In genomic region chr21:16942703-16943102, GRCh38 we compare ENCODE assay signal across 11 cellular contexts.
A peak's percentile ranks its signal among the peaks of the same experiment; 100 is the strongest.
DNase-seq lines count a peak whose midpoint lies in the region; ATAC-seq and TF ChIP-seq lines count a peak whose summit lies in the region.
"Had no signal": no experiment of that assay in that cellular context is flagged by ENCODE, and none has a peak within 500 bp of the region (broad histone marks: within the 10 kb centered on the region; RNA-seq: fewer than 3 reads in every experiment).

No MANE protein-coding gene starts in this region.

- no peak for TF ChIP-seq POLR2A in breast epithelium (IDR thresholded peaks at IDR 0.05)
- no peak for TF ChIP-seq POLR2A in ovary (IDR thresholded peaks at IDR 0.05)

- no peak overlapping the region for H3K4me3 ChIP-seq in breast epithelium
- no peak overlapping the region for H3K4me3 ChIP-seq in Panc1 (ENCODE audit: low read depth in 2 of 2, low read length in 2 of 2)
- no peak overlapping the region for H3K4me3 ChIP-seq in ovary

- H3K4me3 Mint-ChIP-seq in MCF 10A (ENCODE audit: unreplicated experiment) (no peak overlapping the region), type B pancreatic cell (no peak overlapping the region)
- H3K4me3 Mint-ChIP-seq: activated CD4-positive, alpha-beta T cell treated with anti-CD3 and anti-CD28 coated beads for 36 hours; B cell had no signal

- POLR2A ChIA-PET in MCF 10A (lab: Yijun Ruan, JAX) (interaction anchor here (0.6 to 1.4 kb wide), 3 partner anchors 11 to 340 kb away, joined by 3 to 4 read pairs (median 3); no protein-coding TSS in a partner anchor), Panc1 (lab: Charles Lee) (no interaction called here)

- DNase-seq in MCF 10A (ENCODE audit: unreplicated experiment) (peak; percentile 54), breast epithelium (ENCODE audit: low spot score in 2 of 2) (no peak), Panc1 (ENCODE audit: low read depth, low spot score) (no peak), fibroblast of peridontal ligament (ENCODE audit: extremely low read depth) (peak; percentile 12), type B pancreatic cell (ENCODE audit: extremely low spot score, unreplicated experiment) (no peak), NCI-H187 treated with DMSO at 0.1 percent for 48 hours (lab: John Stamatoyannopoulos, UW) (no peak), ovary (no peak)
- DNase-seq: activated CD4-positive, alpha-beta T cell treated with anti-CD3 and anti-CD28 coated beads for 36 hours; OCI-M1 had no signal

- TF ChIP-seq EP300 in ovary (IDR thresholded peaks at IDR 0.05): no peak

- TF ChIP-seq CTCF in MCF 10A (IDR thresholded peaks at IDR 0.05; ENCODE audit: unreplicated experiment): peak; percentile 56
- no peak for TF ChIP-seq CTCF in breast epithelium (IDR thresholded peaks at IDR 0.05)
- peak; percentile 16 for TF ChIP-seq CTCF in Panc1 (IDR thresholded peaks at IDR 0.05)
- TF ChIP-seq CTCF in type B pancreatic cell (conservative IDR thresholded peaks at IDR 0.05): peak; percentile 50
- TF ChIP-seq CTCF in ovary (IDR thresholded peaks at IDR 0.05): no peak

- H3K27ac Mint-ChIP-seq in MCF 10A (ENCODE audit: low read depth, unreplicated experiment): no peak overlapping the region
- no peak overlapping the region for H3K27ac Mint-ChIP-seq in type B pancreatic cell
- H3K27ac Mint-ChIP-seq: activated CD4-positive, alpha-beta T cell treated with anti-CD3 and anti-CD28 coated beads for 36 hours; B cell had no signal

- no peaks in the 10 kb centered on the region for H3K27me3 ChIP-seq in breast epithelium
- no peaks in the 10 kb centered on the region for H3K27me3 ChIP-seq in Panc1 (ENCODE audit: control insufficient read depth, insufficient read depth, low read length)
- no peaks in the 10 kb centered on the region for H3K27me3 ChIP-seq in ovary

- WGBS in ovary, 3 donors: 68 to 81% (median 68%) methylated on average over 4 of the region's 4 CpGs

- H3K36me3 Mint-ChIP-seq in MCF 10A (ENCODE audit: insufficient read depth, unreplicated experiment): no peaks in the 10 kb centered on the region
- H3K36me3 Mint-ChIP-seq in type B pancreatic cell: no peaks in the 10 kb centered on the region

- in situ Hi-C loops in Panc1 (cut with HindIII; ENCODE audit: low pct_unique_long_range_greater_than_20kb, low sequenced_read_pairs): no loop called here

- BruUV-seq in MCF 10A (replicated peaks; lab: Mats Ljungman, UMichigan) (no TSS peak), Panc1 (replicated peaks; lab: Mats Ljungman, UMichigan) (no TSS peak)

- no peaks in the 10 kb centered on the region for H3K4me1 Mint-ChIP-seq in MCF 10A (ENCODE audit: insufficient read depth, unreplicated experiment)
- no peaks in the 10 kb centered on the region for H3K4me1 Mint-ChIP-seq in type B pancreatic cell (ENCODE audit: unreplicated experiment)
- H3K4me1 Mint-ChIP-seq: activated CD4-positive, alpha-beta T cell treated with anti-CD3 and anti-CD28 coated beads for 36 hours; B cell had no signal

- peaks cover 0 to 5% of the 10 kb centered on the region in 2 donors for H3K9me3 ChIP-seq in breast epithelium
- H3K9me3 ChIP-seq in Panc1 (ENCODE audit: control insufficient read depth, insufficient read depth, low read depth, low read length): no peaks in the 10 kb centered on the region
- H3K9me3 ChIP-seq in ovary: no peaks in the 10 kb centered on the region

- H3K9me3 Mint-ChIP-seq in MCF 10A (ENCODE audit: unreplicated experiment): no peaks in the 10 kb centered on the region
- peaks cover 4% of the 10 kb centered on the region for H3K9me3 Mint-ChIP-seq in type B pancreatic cell

- no peaks in the 10 kb centered on the region for H3K4me1 ChIP-seq in breast epithelium
- H3K4me1 ChIP-seq in Panc1 (ENCODE audit: control insufficient read depth, insufficient read depth, low read length): no peaks in the 10 kb centered on the region
- no peaks in the 10 kb centered on the region for H3K4me1 ChIP-seq in ovary (ENCODE audit: insufficient read depth)

- CTCF ChIA-PET in MCF 10A (lab: Yijun Ruan, JAX) (interaction anchor here (0.7 to 2.1 kb wide), 7 partner anchors 10 to 421 kb away, joined by 3 to 17 read pairs (median 4); no protein-coding TSS in a partner anchor), Panc1 (lab: Charles Lee) (no interaction called here)

- no peak for ATAC-seq in Panc1
- ATAC-seq in GM18907 (IDR thresholded peaks at IDR 0.05; ENCODE audit: unreplicated experiment): no peak
- ATAC-seq: activated CD4-positive, alpha-beta T cell treated with anti-CD3 and anti-CD28 coated beads for 36 hours had no signal

- no peaks in the 10 kb centered on the region for H3K36me3 ChIP-seq in breast epithelium
- no peaks in the 10 kb centered on the region for H3K36me3 ChIP-seq in Panc1 (ENCODE audit: control insufficient read depth, insufficient read depth, low read length)
- H3K36me3 ChIP-seq in ovary: no peaks in the 10 kb centered on the region

- H3K27me3 Mint-ChIP-seq in MCF 10A (ENCODE audit: insufficient read depth, unreplicated experiment) (no peaks in the 10 kb centered on the region), type B pancreatic cell (no peaks in the 10 kb centered on the region)
- H3K27me3 Mint-ChIP-seq: activated CD4-positive, alpha-beta T cell treated with anti-CD3 and anti-CD28 coated beads for 36 hours; B cell had no signal

- intact Hi-C loops in MCF 10A (cut with micrococcal nuclease) (loop anchor here (1.0 to 2.0 kb wide), 2 partner anchors 102 to 328 kb away; no protein-coding TSS in a partner anchor), breast epithelium (cut with DNase I; ENCODE audit: low total_unique reads) (no loop called here), Panc1 (cut with micrococcal nuclease; ENCODE audit: unreplicated experiment) (no loop called here), ovary (cut with DNase I) (no loop called here)

- H3K27ac ChIP-seq in breast epithelium: no peak overlapping the region
- H3K27ac ChIP-seq in Panc1 (ENCODE audit: low read length): no peak overlapping the region
- H3K27ac ChIP-seq in ovary: no peak overlapping the region

Comparison
In these comparisons a context has a peak if more than half of its experiments do, and no peak if none do; other contexts are left out.
1. DNase-seq: peak in MCF 10A (single experiment) and fibroblast of peridontal ligament (single experiment); none in breast epithelium (0 of 2), Panc1 (single experiment), type B pancreatic cell (single experiment), NCI-H187 treated with DMSO at 0.1 percent for 48 hours (single experiment) and ovary (0 of 5).
2. CTCF ChIP-seq: peak in MCF 10A (single experiment), Panc1 (single experiment) and type B pancreatic cell (single experiment); none in breast epithelium (0 of 3) and ovary (0 of 3).